In genomic region chr1:109225248-109226077, GRCh38 we compare ENCODE assay signal across 1 cellular context.
TF ChIP-seq lines count a peak whose summit lies in the region.

No MANE protein-coding gene starts in this region.

TF ChIP-seq in K562, 482 proteins besides CTCF, POLR2A, EP300 and RAD21 (continued from another document):
- TF ChIP-seq SIX5 (IDR thresholded peaks at IDR 0.05; ENCODE audit: borderline replicate concordance in 1 of 2, insufficient read depth in 1 of 2, low read depth in 1 of 2, low read length in 2 of 2) (no peak), FOXA1 (IDR thresholded peaks at IDR 0.05; ENCODE audit: borderline replicate concordance) (no peak), MGA (IDR thresholded peaks at IDR 0.05) (no peak), ZNF551 (CRISPR knock-in tag; IDR thresholded peaks at IDR 0.05) (no peak), HNRNPL (IDR thresholded peaks at IDR 0.05; ENCODE audit: low read depth, low read length) (no peak)
- TF ChIP-seq, protein P1, sequence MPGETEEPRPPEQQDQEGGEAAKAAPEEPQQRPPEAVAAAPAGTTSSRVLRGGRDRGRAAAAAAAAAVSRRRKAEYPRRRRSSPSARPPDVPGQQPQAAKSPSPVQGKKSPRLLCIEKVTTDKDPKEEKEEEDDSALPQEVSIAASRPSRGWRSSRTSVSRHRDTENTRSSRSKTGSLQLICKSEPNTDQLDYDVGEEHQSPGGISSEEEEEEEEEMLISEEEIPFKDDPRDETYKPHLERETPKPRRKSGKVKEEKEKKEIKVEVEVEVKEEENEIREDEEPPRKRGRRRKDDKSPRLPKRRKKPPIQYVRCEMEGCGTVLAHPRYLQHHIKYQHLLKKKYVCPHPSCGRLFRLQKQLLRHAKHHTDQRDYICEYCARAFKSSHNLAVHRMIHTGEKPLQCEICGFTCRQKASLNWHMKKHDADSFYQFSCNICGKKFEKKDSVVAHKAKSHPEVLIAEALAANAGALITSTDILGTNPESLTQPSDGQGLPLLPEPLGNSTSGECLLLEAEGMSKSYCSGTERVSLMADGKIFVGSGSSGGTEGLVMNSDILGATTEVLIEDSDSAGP (CRISPR knock-in tag; IDR thresholded peaks at IDR 0.05) = no peak
TF ChIP-seq in K562: peak in this region for 0.
